ENCODE assay signal across 2 cellular contexts in the genomic region with DNA sequence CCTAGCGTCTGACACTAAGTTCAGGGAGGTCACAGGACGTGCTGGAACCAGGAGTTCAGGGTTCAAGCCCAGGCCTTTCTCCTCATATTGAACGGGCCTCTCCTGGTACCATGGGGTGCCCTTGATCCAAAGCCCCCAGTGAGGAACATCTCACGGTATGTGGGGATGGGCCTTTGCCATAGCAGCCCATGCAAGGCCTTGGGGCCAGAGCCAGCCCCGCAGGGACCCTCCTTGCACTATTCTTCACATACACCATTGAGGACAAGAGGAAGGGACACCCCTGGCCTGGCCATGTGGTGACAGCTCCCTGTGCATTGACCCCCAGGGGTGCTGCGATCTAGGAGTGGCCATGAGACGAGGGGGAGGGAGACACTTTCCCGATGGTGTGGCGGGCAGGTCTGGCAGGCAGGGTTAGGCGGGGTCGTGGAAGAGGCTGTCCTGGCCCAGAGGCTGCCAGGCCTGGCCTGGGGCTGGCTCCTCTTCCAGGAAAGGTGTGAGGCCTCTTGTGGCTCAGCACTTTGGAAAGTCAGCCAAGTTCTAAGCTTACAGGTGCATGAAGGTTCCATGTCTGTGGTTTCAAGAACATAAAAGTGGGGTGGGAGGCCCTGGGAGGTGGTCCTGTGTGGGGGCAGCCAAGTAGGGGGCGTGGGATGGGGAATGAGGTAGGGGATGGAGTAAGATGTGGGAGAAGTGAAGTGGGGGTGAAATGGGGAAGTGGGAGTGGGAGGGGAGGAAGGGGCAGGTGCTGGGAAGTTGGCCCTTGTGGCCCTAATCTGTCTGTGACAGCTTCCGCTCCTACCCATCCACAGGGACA.
TF ChIP-seq lines count a peak whose summit lies in the region.

No MANE protein-coding gene starts in this region.

TF ChIP-seq in HEK293, 187 proteins besides CTCF, POLR2A, EP300 and RAD21:
- TF ChIP-seq ZNF292 (tag by site-specific recombination; IDR thresholded peaks at IDR 0.05; ENCODE audit: borderline replicate concordance, low read depth) (no peak), ZNF426 (tag by site-specific recombination; IDR thresholded peaks at IDR 0.05) (no peak), ZFHX2 (tag by site-specific recombination; conservative IDR thresholded peaks at IDR 0.05) (peak; percentile 86), EGR2 (tag by site-specific recombination; IDR thresholded peaks at IDR 0.05; ENCODE audit: low read depth) (peak; percentile 88), GLIS2 (tag by site-specific recombination; IDR thresholded peaks at IDR 0.05) (peak; percentile 32; the same call in 1 of the 2 replicates), ZNF555 (tag by site-specific recombination; conservative IDR thresholded peaks at IDR 0.05) (no peak), GLIS1 (tag by site-specific recombination; IDR thresholded peaks at IDR 0.05) (peak; percentile 29), ZSCAN30 (tag by site-specific recombination; IDR thresholded peaks at IDR 0.05) (no peak)
- TF ChIP-seq, protein P1, sequence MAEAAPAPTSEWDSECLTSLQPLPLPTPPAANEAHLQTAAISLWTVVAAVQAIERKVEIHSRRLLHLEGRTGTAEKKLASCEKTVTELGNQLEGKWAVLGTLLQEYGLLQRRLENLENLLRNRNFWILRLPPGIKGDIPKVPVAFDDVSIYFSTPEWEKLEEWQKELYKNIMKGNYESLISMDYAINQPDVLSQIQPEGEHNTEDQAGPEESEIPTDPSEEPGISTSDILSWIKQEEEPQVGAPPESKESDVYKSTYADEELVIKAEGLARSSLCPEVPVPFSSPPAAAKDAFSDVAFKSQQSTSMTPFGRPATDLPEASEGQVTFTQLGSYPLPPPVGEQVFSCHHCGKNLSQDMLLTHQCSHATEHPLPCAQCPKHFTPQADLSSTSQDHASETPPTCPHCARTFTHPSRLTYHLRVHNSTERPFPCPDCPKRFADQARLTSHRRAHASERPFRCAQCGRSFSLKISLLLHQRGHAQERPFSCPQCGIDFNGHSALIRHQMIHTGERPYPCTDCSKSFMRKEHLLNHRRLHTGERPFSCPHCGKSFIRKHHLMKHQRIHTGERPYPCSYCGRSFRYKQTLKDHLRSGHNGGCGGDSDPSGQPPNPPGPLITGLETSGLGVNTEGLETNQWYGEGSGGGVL (tag by site-specific recombination; IDR thresholded peaks at IDR 0.05), result no peak
- TF ChIP-seq, protein P2, sequence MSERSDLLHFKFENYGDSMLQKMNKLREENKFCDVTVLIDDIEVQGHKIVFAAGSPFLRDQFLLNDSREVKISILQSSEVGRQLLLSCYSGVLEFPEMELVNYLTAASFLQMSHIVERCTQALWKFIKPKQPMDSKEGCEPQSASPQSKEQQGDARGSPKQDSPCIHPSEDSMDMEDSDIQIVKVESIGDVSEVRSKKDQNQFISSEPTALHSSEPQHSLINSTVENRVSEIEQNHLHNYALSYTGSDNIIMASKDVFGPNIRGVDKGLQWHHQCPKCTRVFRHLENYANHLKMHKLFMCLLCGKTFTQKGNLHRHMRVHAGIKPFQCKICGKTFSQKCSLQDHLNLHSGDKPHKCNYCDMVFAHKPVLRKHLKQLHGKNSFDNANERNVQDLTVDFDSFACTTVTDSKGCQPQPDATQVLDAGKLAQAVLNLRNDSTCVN (tag by site-specific recombination; optimal IDR thresholded peaks at IDR 0.05), result no peak

TF ChIP-seq in K562, 482 proteins besides CTCF, POLR2A, EP300 and RAD21:
- peak; percentile 40; the same call in 1 of the 2 replicates for TF ChIP-seq SPI1 (IDR thresholded peaks at IDR 0.05; ENCODE audit: borderline replicate concordance, low read depth, low read length)
- TF ChIP-seq ZNF140 (CRISPR knock-in tag; IDR thresholded peaks at IDR 0.05), result no peak
